11 cellular contexts compared by ENCODE assay signal in genomic region chr12:89768586-89769482, GRCh38.
DNase-seq lines count a peak whose midpoint lies in the region; ATAC-seq and TF ChIP-seq lines count a peak whose summit lies in the region.
"Had no signal": no experiment of that assay in that cellular context is flagged by ENCODE, and none has a peak within 500 bp of the region (broad histone marks: within the 10 kb centered on the region; RNA-seq: fewer than 3 reads in every experiment).

No MANE protein-coding gene starts in this region.

- no peak for TF ChIP-seq CTCF in uterus (IDR thresholded peaks at IDR 0.05)

- no peaks in the 10 kb centered on the region for H3K36me3 ChIP-seq in uterus
- H3K36me3 ChIP-seq: tibial artery had no signal

- H3K4me1 ChIP-seq in uterus: no peaks in the 10 kb centered on the region
- H3K4me1 ChIP-seq: tibial artery had no signal

- H3K27ac ChIP-seq in uterus: no peak overlapping the region
- H3K27ac ChIP-seq: tibial artery had no signal

- DNase-seq in A172 (ENCODE audit: low spot score) (peak; percentile 92), GOT3 (lab: John Stamatoyannopoulos, UW) (peak; percentile 16), SW480 (ENCODE audit: low spot score) (peak; percentile 85), glomerular visceral epithelial cell (ENCODE audit: extremely low spot score) (peak; percentile 70), uterus (no peak), sciatic nerve (ENCODE audit: low spot score) (no peak), dermis blood vessel endothelial cell (no peak)
- DNase-seq: cerebellar nuclear complex, RPMI8226, tibial artery had no signal

- no peaks in the 10 kb centered on the region for H3K9me3 ChIP-seq in uterus
- H3K9me3 ChIP-seq: tibial artery had no signal

- no peak overlapping the region for H3K4me3 ChIP-seq in uterus
- H3K4me3 ChIP-seq: tibial artery had no signal

- no peaks in the 10 kb centered on the region for H3K27me3 ChIP-seq in uterus
- H3K27me3 ChIP-seq: tibial artery had no signal

- TF ChIP-seq POLR2A in uterus (IDR thresholded peaks at IDR 0.05): no peak

- intact Hi-C loops in uterus (cut with DNase I; ENCODE audit: low total_unique reads): no loop called here
- intact Hi-C loops in sciatic nerve (cut with DNase I): no loop called here

- ATAC-seq in sciatic nerve (no peak), HG02763 (IDR thresholded peaks at IDR 0.05; ENCODE audit: unreplicated experiment) (no peak)

Comparison
In these comparisons a context has a peak if more than half of its experiments do, and no peak if none do; other contexts are left out.
1. DNase-seq: peak in A172 (single experiment), GOT3 (single experiment), SW480 (single experiment) and glomerular visceral epithelial cell (single experiment); none in uterus (0 of 2), sciatic nerve (single experiment) and dermis blood vessel endothelial cell (single experiment).